ENCODE assay signal across 8 cellular contexts in genomic region chr5:177022386-177023246, GRCh38. TPM values are rescaled to one million over a fixed set of nuclear protein-coding genes. Genes with fewer than 3 reads are reported as not detected.
DNase-seq lines count a peak whose midpoint lies in the region; ATAC-seq and TF ChIP-seq lines count a peak whose summit lies in the region.

Gene ZNF346 (plus strand): TSS chr5:177022696. CDS start chr5:177022739, 43 bp downstream.

- TF ChIP-seq CTCF in coronary artery (IDR thresholded peaks at IDR 0.05), result peak; percentile 33

- intact Hi-C loops in activated CD4-positive, alpha-beta T cell treated with anti-CD3 and anti-CD28 coated beads, Interleukin-2, amount 10 ng/mL, durations not matched to agents 24 days and 14 days (cut with micrococcal nuclease), result loop anchor here (1.0 kb wide), 1 partner anchor 16 kb away; the partner anchor contains the start of gene UIMC1

- ATAC-seq in GM19324 (IDR thresholded peaks at IDR 0.05; ENCODE audit: low FRiP score, unreplicated experiment) (peak; percentile 85), HG03469 (IDR thresholded peaks at IDR 0.05; ENCODE audit: unreplicated experiment) (peak; percentile 88)

- H3K27ac ChIP-seq in BLaER1 (peak within 1 kb of the TSS; percentile 95), coronary artery (peak within 1 kb of the TSS; percentile 85 to 87)

- peaks cover 33% of the 10 kb centered on the region for H3K4me1 Mint-ChIP-seq in activated CD4-positive, alpha-beta T cell treated with anti-CD3 and anti-CD28 coated beads, Interleukin-2, amount 10 ng/mL, durations not matched to agents 24 days and 14 days

- H3K27ac Mint-ChIP-seq in activated CD4-positive, alpha-beta T cell treated with anti-CD3 and anti-CD28 coated beads, Interleukin-2, amount 10 ng/mL, durations not matched to agents 24 days and 14 days, result peak within 1 kb of the TSS; percentile 92

- peak within 1 kb of the TSS; percentile 96 for H3K4me2 ChIP-seq in BLaER1

- H4K20me1 ChIP-seq in BLaER1, result peaks cover 19% of the 10 kb centered on the region

- H3K9ac ChIP-seq in BLaER1, result peak within 1 kb of the TSS; percentile 99

- H3K4me3 ChIP-seq in BLaER1 (peak within 1 kb of the TSS; percentile 99), coronary artery (peak within 1 kb of the TSS; percentile 87)

- H3K9me3 ChIP-seq in BLaER1, result no peaks in the 10 kb centered on the region

- H3K27me3 Mint-ChIP-seq in activated CD4-positive, alpha-beta T cell treated with anti-CD3 and anti-CD28 coated beads, Interleukin-2, amount 10 ng/mL, durations not matched to agents 24 days and 14 days, result no peaks in the 10 kb centered on the region

- H3K27me3 ChIP-seq in BLaER1, result no peaks in the 10 kb centered on the region

- DNase-seq in NCI-H526 treated with DMSO at 0.1 percent for 48 hours (lab: John Stamatoyannopoulos, UW), result peak; percentile 61
- DNase-seq in activated CD4-positive, alpha-beta T cell treated with anti-CD3 and anti-CD28 coated beads, Interleukin-2, amount 10 ng/mL, durations not matched to agents 24 days and 14 days, result peak; percentile 97
- DNase-seq in coronary artery (ENCODE audit: low spot score), result peak; percentile 92
- peak; percentile 98 for DNase-seq in left kidney (ENCODE audit: low read depth, low spot score)
- DNase-seq in stimulated activated CD4-positive, alpha-beta T cell treated with anti-CD3 and anti-CD28 coated beads, Interleukin-1b, Interleukin-23, amount 100 ng/mL, for 48 hours, result peak; percentile 94

- peak within 1 kb of the TSS; percentile 95 for H3K4me3 Mint-ChIP-seq in activated CD4-positive, alpha-beta T cell treated with anti-CD3 and anti-CD28 coated beads, Interleukin-2, amount 10 ng/mL, durations not matched to agents 24 days and 14 days

- peaks cover 33% of the 10 kb centered on the region for H3K4me1 ChIP-seq in BLaER1

- peaks cover 12% of the 10 kb centered on the region for H3K36me3 Mint-ChIP-seq in activated CD4-positive, alpha-beta T cell treated with anti-CD3 and anti-CD28 coated beads, Interleukin-2, amount 10 ng/mL, durations not matched to agents 24 days and 14 days (ENCODE audit: low read depth)

- H3K36me3 ChIP-seq in BLaER1, result peaks cover 29% of the 10 kb centered on the region

- no peaks in the 10 kb centered on the region for H3K9me3 Mint-ChIP-seq in activated CD4-positive, alpha-beta T cell treated with anti-CD3 and anti-CD28 coated beads, Interleukin-2, amount 10 ng/mL, durations not matched to agents 24 days and 14 days

RNA-seq across cellular contexts. Expression of gene ZNF346, which starts in this region (rescaled TPM):
- total RNA-seq in activated CD4-positive, alpha-beta T cell treated with anti-CD3 and anti-CD28 coated beads, Interleukin-2, amount 10 ng/mL, durations not matched to agents 24 days and 14 days, result 30.2 and 32.1 TPM in 2 replicates

Comparison
In these comparisons a context has a peak if more than half of its experiments do, and no peak if none do; other contexts are left out.
1. Peak in every context shown above with its lines: DNase-seq, ATAC-seq, H3K4me3 ChIP-seq and H3K27ac ChIP-seq.